16 cellular contexts compared by ENCODE assay signal in the genomic region with DNA sequence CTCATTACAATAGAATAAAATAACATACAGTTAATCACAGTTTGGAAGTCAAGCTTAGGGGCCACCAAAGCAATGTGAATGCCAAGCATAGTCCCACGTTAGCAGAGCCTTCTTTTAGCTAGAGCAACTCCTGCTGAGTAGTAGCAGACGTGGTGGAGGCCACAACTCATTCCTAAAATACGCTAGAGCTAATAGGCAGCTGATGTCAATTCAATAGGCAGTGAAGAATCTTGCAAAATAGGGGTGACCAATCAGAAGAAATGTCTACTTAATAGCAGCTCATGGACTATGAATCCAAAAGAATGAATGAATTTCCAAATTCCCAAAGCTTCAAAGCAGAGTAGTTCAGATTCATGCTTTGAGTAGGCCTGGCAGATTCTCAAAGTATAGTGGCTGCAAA.
"Had no signal": no experiment of that assay in that cellular context is flagged by ENCODE, and none has a peak within 500 bp of the region (broad histone marks: within the 10 kb centered on the region; RNA-seq: fewer than 3 reads in every experiment).

No MANE protein-coding gene starts in this region.

- H3K4me1 ChIP-seq: esophagus muscularis mucosa, heart left ventricle, suprapubic skin, thyroid gland had no signal

- H3K4me3 ChIP-seq: esophagus muscularis mucosa, heart left ventricle, suprapubic skin, thyroid gland had no signal

- H3K36me3 ChIP-seq: esophagus muscularis mucosa, heart left ventricle, neutrophil, suprapubic skin, thyroid gland had no signal

- DNase-seq: effector memory CD8-positive, alpha-beta T cell; heart left ventricle; hippocampal formation; kidney glomerular epithelial cell; naive thymus-derived CD4-positive, alpha-beta T cell; nephron progenitor cell; posterior cingulate gyrus; small intestine; stimulated activated CD4-positive, alpha-beta T cell treated with anti-CD3 and anti-CD28 coated beads, Interleukin-12 subunit alpha, Interleukin-12 subunit beta, amount 100 ng/mL, for 4 hours; stimulated activated CD4-positive, alpha-beta T cell treated with anti-CD3 and anti-CD28 coated beads, Interleukin-2, amount 100 ng/mL, for 48 hours; stimulated activated naive CD4-positive, alpha-beta T cell treated with Interleukin-2 at 50 U/mL for 16 hours; thyroid gland had no signal

- H3K9me3 ChIP-seq: esophagus muscularis mucosa, heart left ventricle, neutrophil, suprapubic skin, thyroid gland had no signal

- H3K27me3 ChIP-seq: esophagus muscularis mucosa, heart left ventricle, suprapubic skin, thyroid gland had no signal

- H3K27ac ChIP-seq: epithelial cell of prostate, esophagus muscularis mucosa, heart left ventricle, neutrophil, suprapubic skin, thyroid gland had no signal
